1 cellular context compared by ENCODE assay signal in genomic region chr7:42502022-42502421, GRCh38.
TF ChIP-seq lines count a peak whose summit lies in the region.

No MANE protein-coding gene starts in this region.

TF ChIP-seq in SK-N-SH treated with all-trans-retinoic acid at 6 μM for 48 hours, 23 proteins besides CTCF, POLR2A, EP300 and RAD21 (continued from another document):
- TF ChIP-seq TCF4 (CRISPR knock-in tag; IDR thresholded peaks at IDR 0.05; ENCODE audit: borderline replicate concordance) (no peak), POU6F1 (CRISPR knock-in tag; IDR thresholded peaks at IDR 0.05; ENCODE audit: borderline replicate concordance, low read depth) (no peak), TOX (CRISPR knock-in tag; IDR thresholded peaks at IDR 0.05; ENCODE audit: borderline replicate concordance) (no peak), CSRNP3 (CRISPR knock-in tag; IDR thresholded peaks at IDR 0.05) (no peak), ZC3H10 (CRISPR knock-in tag; IDR thresholded peaks at IDR 0.05) (no peak), RARB (CRISPR knock-in tag; IDR thresholded peaks at IDR 0.05) (no peak), ZFP30 (CRISPR knock-in tag; IDR thresholded peaks at IDR 0.05) (no peak), ISL1 (CRISPR knock-in tag; IDR thresholded peaks at IDR 0.05) (no peak), ZNF8 (CRISPR knock-in tag; IDR thresholded peaks at IDR 0.05) (no peak), CREB5 (CRISPR knock-in tag; IDR thresholded peaks at IDR 0.05; ENCODE audit: low read depth) (no peak), PPARA (CRISPR knock-in tag; IDR thresholded peaks at IDR 0.05; ENCODE audit: borderline replicate concordance) (no peak)
